ENCODE assay signal across 10 cellular contexts in genomic region chr3:15361494-15362214, GRCh38. TPM values are rescaled to one million over a fixed set of nuclear protein-coding genes. Genes with fewer than 3 reads are reported as not detected.
DNase-seq lines count a peak whose midpoint lies in the region; ATAC-seq and TF ChIP-seq lines count a peak whose summit lies in the region.
"Had no signal": no experiment of that assay in that cellular context is flagged by ENCODE, and none has a peak within 500 bp of the region (broad histone marks: within the 10 kb centered on the region; RNA-seq: fewer than 3 reads in every experiment).

No MANE protein-coding gene starts in this region.

- H3K4me1 ChIP-seq in MM.1S (ENCODE audit: low read length) (peaks cover 29% of the 10 kb centered on the region), mucosa of rectum (ENCODE audit: control insufficient read depth in 2 of 2, insufficient read depth in 2 of 2, low read length in 2 of 2) (peaks cover 0 to 8% of the 10 kb centered on the region in 2 donors)

- H3K4me3 ChIP-seq in MM.1S (ENCODE audit: low read length) (no peak overlapping the region), mucosa of rectum (ENCODE audit: low read length in 2 of 2) (no peak overlapping the region)
- H3K4me3 ChIP-seq: lung, SK-N-MC had no signal

- peak overlapping the region; percentile 48 for H3K4me2 ChIP-seq in MM.1S (ENCODE audit: low read depth, low read length)

- H3K36me3 ChIP-seq in MM.1S (replicated peaks; ENCODE audit: insufficient read depth, low read length) (no peaks in the 10 kb centered on the region), mucosa of rectum (ENCODE audit: control insufficient read depth in 2 of 2, insufficient read depth in 2 of 2, low read length in 2 of 2) (no peaks in the 10 kb centered on the region)

- H3K27ac ChIP-seq in MM.1S (ENCODE audit: low read length) (peak overlapping the region; percentile 1; the same call in 1 of the 2 replicates), mucosa of rectum (ENCODE audit: low read depth in 2 of 2, low read length in 2 of 2) (peak overlapping the region; percentile 3 to 63)
- H3K27ac ChIP-seq: SK-N-MC had no signal

- peak overlapping the region; percentile 38 for H2AFZ ChIP-seq in MM.1S (ENCODE audit: low read length)

- DNase-seq in GM13976 (ENCODE audit: low spot score) (peak; percentile 80), MM.1S (no peak), COLO668 (lab: John Stamatoyannopoulos, UW; ENCODE audit: unreplicated experiment) (no peak), DMS153 treated with DMSO at 0.1 percent for 48 hours (lab: John Stamatoyannopoulos, UW; ENCODE audit: unreplicated experiment) (no peak), HT-29 (ENCODE audit: low spot score) (no peak)
- DNase-seq in activated T-cell treated with anti-CD3 and anti-CD28 coated beads, Interleukin-2, amount 50 U/mL, for 48 hours: peak; percentile 77 to 78

- in situ Hi-C loops in GM13976 (cut with MboI; ENCODE audit: low sequenced_read_pairs, unreplicated experiment): no loop called here

- H4K20me1 ChIP-seq in MM.1S (ENCODE audit: insufficient read depth, low read length): no peaks in the 10 kb centered on the region

- peaks cover 14% of the 10 kb centered on the region; the same call in 1 of the 2 replicates for H3F3A ChIP-seq in MM.1S (ENCODE audit: insufficient read depth, low read length)

- H3K9me3 ChIP-seq in MM.1S (replicated peaks; ENCODE audit: insufficient read depth, low read length): no peaks in the 10 kb centered on the region
- no peaks in the 10 kb centered on the region for H3K9me3 ChIP-seq in mucosa of rectum (ENCODE audit: control insufficient read depth in 2 of 2, low read length in 2 of 2)

- H3K27me3 ChIP-seq in MM.1S (replicated peaks; ENCODE audit: insufficient read depth, low read length) (no peaks in the 10 kb centered on the region), mucosa of rectum (ENCODE audit: control insufficient read depth in 2 of 2, insufficient read depth in 2 of 2, low read length in 2 of 2) (no peaks in the 10 kb centered on the region)

- ATAC-seq in GM21786 (IDR thresholded peaks at IDR 0.05; ENCODE audit: unreplicated experiment): peak; percentile 72

- no peaks in the 10 kb centered on the region for H3K79me2 ChIP-seq in MM.1S (ENCODE audit: low read length)

- TF ChIP-seq CTCF in GM13976 (IDR thresholded peaks at IDR 0.05; ENCODE audit: borderline replicate concordance, control extremely low read depth, extremely low read depth, insufficient read depth, missing control alignments): no peak
- TF ChIP-seq CTCF in MM.1S (IDR thresholded peaks at IDR 0.05; ENCODE audit: low read length): no peak

- no peaks in the 10 kb centered on the region for H3K9me2 ChIP-seq in MM.1S (replicated peaks; ENCODE audit: insufficient read depth, low read length)

- H3K9ac ChIP-seq in MM.1S (ENCODE audit: low read length): no peak overlapping the region
- no peak overlapping the region for H3K9ac ChIP-seq in mucosa of rectum (ENCODE audit: low read depth in 1 of 2, low read length in 2 of 2)

RNA-seq across cellular contexts. Expression of gene SH3BP5, which starts 29.3 kb away (rescaled TPM):
- 0.99 and 1.5 TPM in 2 replicates for total RNA-seq in HT-29 (2014; rRNA removed; shearing (Covaris generic))

Comparison
In these comparisons a context has a peak if more than half of its experiments do, and no peak if none do; other contexts are left out.
1. DNase-seq: peak in GM13976 (single experiment) and activated T-cell treated with anti-CD3 and anti-CD28 coated beads, Interleukin-2, amount 50 U/mL, for 48 hours (2 of 2); none in MM.1S (single experiment), COLO668 (single experiment), DMS153 treated with DMSO at 0.1 percent for 48 hours (single experiment) and HT-29 (single experiment).